ENCODE assay signal across 8 cellular contexts in genomic region chr10:67779455-67780205, GRCh38. TPM values are rescaled to one million over a fixed set of nuclear protein-coding genes. Genes with fewer than 3 reads are reported as not detected.
A peak's percentile ranks its signal among the peaks of the same experiment; 100 is the strongest.
DNase-seq lines count a peak whose midpoint lies in the region; ATAC-seq lines count a peak whose summit lies in the region.

No MANE protein-coding gene starts in this region.

- DNase-seq in C1 segment of cervical spinal cord (lab: John Stamatoyannopoulos, UW): peak in 12 of 14 donors; percentile 13 to 81 (median 44)
- DNase-seq in NCI-H748 treated with DMSO at 0.1 percent for 48 hours (lab: John Stamatoyannopoulos, UW): peak; percentile 65
- DNase-seq in activated CD4-positive, alpha-beta memory T cell treated with anti-CD3 and anti-CD28 coated beads for 36 hours: peak; percentile 70
- DNase-seq in effector memory CD8-positive, alpha-beta T cell: peak; percentile 68 to 74 (median 70)
- DNase-seq in midbrain (lab: John Stamatoyannopoulos, UW): peak; percentile 89
- DNase-seq in stimulated activated CD8-positive, alpha-beta memory T cell treated with anti-CD3 and anti-CD28 coated beads, Interleukin-7, amount 100 ng/mL, for 24 hours (ENCODE audit: low read depth): peak; percentile 12

- no peaks in the 10 kb centered on the region for H3K36me3 Mint-ChIP-seq in activated CD4-positive, alpha-beta memory T cell treated with anti-CD3 and anti-CD28 coated beads for 36 hours
- no peaks in the 10 kb centered on the region for H3K36me3 Mint-ChIP-seq in effector memory CD8-positive, alpha-beta T cell (ENCODE audit: insufficient read depth)

- no peak overlapping the region for H3K4me3 Mint-ChIP-seq in activated CD4-positive, alpha-beta memory T cell treated with anti-CD3 and anti-CD28 coated beads for 36 hours
- H3K4me3 Mint-ChIP-seq in effector memory CD8-positive, alpha-beta T cell: no peak overlapping the region

- intact Hi-C loops in activated CD4-positive, alpha-beta memory T cell treated with anti-CD3 and anti-CD28 coated beads for 36 hours (cut with micrococcal nuclease): loop anchor here (1.0 to 10.0 kb wide), 5 partner anchors 82 to 845 kb away; no protein-coding TSS in a partner anchor

- no peaks in the 10 kb centered on the region for H3K9me3 Mint-ChIP-seq in activated CD4-positive, alpha-beta memory T cell treated with anti-CD3 and anti-CD28 coated beads for 36 hours
- H3K9me3 Mint-ChIP-seq in effector memory CD8-positive, alpha-beta T cell: no peaks in the 10 kb centered on the region

- H3K27ac Mint-ChIP-seq in activated CD4-positive, alpha-beta memory T cell treated with anti-CD3 and anti-CD28 coated beads for 36 hours: no peak overlapping the region
- H3K27ac Mint-ChIP-seq in effector memory CD8-positive, alpha-beta T cell: no peak overlapping the region

- POLR2A ChIA-PET in activated CD4-positive, alpha-beta memory T cell treated with anti-CD3 and anti-CD28 coated beads for 36 hours (lab: Charles Lee): interaction anchor here (1.1 kb wide), 1 partner anchor 82 kb away, joined by 3 read pairs; no protein-coding TSS in a partner anchor

- H3K4me1 Mint-ChIP-seq in activated CD4-positive, alpha-beta memory T cell treated with anti-CD3 and anti-CD28 coated beads for 36 hours (ENCODE audit: low read depth): peaks cover 23% of the 10 kb centered on the region
- H3K4me1 Mint-ChIP-seq in effector memory CD8-positive, alpha-beta T cell (ENCODE audit: low read depth in 2 of 2): peaks cover 0 to 5% of the 10 kb centered on the region in 2 donors

- no peaks in the 10 kb centered on the region for H3K27me3 Mint-ChIP-seq in activated CD4-positive, alpha-beta memory T cell treated with anti-CD3 and anti-CD28 coated beads for 36 hours
- no peaks in the 10 kb centered on the region for H3K27me3 Mint-ChIP-seq in effector memory CD8-positive, alpha-beta T cell

- peak; percentile 53 for ATAC-seq in GM19035 (IDR thresholded peaks at IDR 0.05; ENCODE audit: unreplicated experiment)
- peak; percentile 38 for ATAC-seq in HG03442 (IDR thresholded peaks at IDR 0.05; ENCODE audit: unreplicated experiment)
- ATAC-seq in effector memory CD8-positive, alpha-beta T cell (replicated peaks): peak; percentile 87

- CTCF ChIA-PET in activated CD4-positive, alpha-beta memory T cell treated with anti-CD3 and anti-CD28 coated beads for 36 hours (lab: Charles Lee): interaction anchor here (0.6 to 8.1 kb wide), 36 partner anchors 9 to 851 kb away, joined by 3 to 300 read pairs (median 4); partner anchors contain the start of gene CTNNA3

RNA-seq across cellular contexts. Expression of gene DNAJC12, which starts 58.4 kb away (rescaled TPM):
- total RNA-seq in activated CD4-positive, alpha-beta memory T cell treated with anti-CD3 and anti-CD28 coated beads for 36 hours: 10 to 100 TPM in 1 of 2 experiments, 1 to 10 TPM in 1; 8.8 to 11.5 TPM

Comparison
In these comparisons a context has a peak if more than half of its experiments do, and no peak if none do; other contexts are left out.
1. Peak in every context shown above with its lines: DNase-seq and ATAC-seq.
2. DNase-seq: peak in every context shown above with its lines; median percentile 89 in midbrain; 70 in activated CD4-positive, alpha-beta memory T cell treated with anti-CD3 and anti-CD28 coated beads for 36 hours; 70 in effector memory CD8-positive, alpha-beta T cell; 65 in NCI-H748 treated with DMSO at 0.1 percent for 48 hours; 44 in C1 segment of cervical spinal cord; 12 in stimulated activated CD8-positive, alpha-beta memory T cell treated with anti-CD3 and anti-CD28 coated beads, Interleukin-7, amount 100 ng/mL, for 24 hours.